1 cellular context compared by ENCODE assay signal in genomic region chr1:153946622-153947246, GRCh38.
TF ChIP-seq lines count a peak whose summit lies in the region.

TSS of gene DENND4B (minus strand) at chr1:153946718. CDS start at chr1:153944374, 2,344 bp downstream.

TF ChIP-seq in HepG2, 621 proteins besides CTCF, POLR2A, EP300 and RAD21 (continued from another document and continues in another):
- no peak for TF ChIP-seq GMEB2 (CRISPR knock-in tag; IDR thresholded peaks at IDR 0.05; ENCODE audit: low read depth)
- TF ChIP-seq ZNF782 (CRISPR knock-in tag; IDR thresholded peaks at IDR 0.05; ENCODE audit: borderline replicate concordance): no peak
- no peak for TF ChIP-seq MLX (CRISPR knock-in tag; IDR thresholded peaks at IDR 0.05)
- TF ChIP-seq, protein P1, sequence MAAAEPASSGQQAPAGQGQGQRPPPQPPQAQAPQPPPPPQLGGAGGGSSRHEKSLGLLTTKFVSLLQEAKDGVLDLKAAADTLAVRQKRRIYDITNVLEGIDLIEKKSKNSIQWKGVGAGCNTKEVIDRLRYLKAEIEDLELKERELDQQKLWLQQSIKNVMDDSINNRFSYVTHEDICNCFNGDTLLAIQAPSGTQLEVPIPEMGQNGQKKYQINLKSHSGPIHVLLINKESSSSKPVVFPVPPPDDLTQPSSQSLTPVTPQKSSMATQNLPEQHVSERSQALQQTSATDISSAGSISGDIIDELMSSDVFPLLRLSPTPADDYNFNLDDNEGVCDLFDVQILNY (CRISPR knock-in tag; conservative IDR thresholded peaks at IDR 0.05): no peak
- TF ChIP-seq RARG (CRISPR knock-in tag; IDR thresholded peaks at IDR 0.05; ENCODE audit: low read depth): no peak
- peak; percentile 45; the same call in 1 of the 2 replicates for TF ChIP-seq CBFB (CRISPR knock-in tag; IDR thresholded peaks at IDR 0.05)
- no peak for TF ChIP-seq ZNF558 (CRISPR knock-in tag; IDR thresholded peaks at IDR 0.05; ENCODE audit: borderline replicate concordance)
- TF ChIP-seq SKIL (CRISPR knock-in tag; IDR thresholded peaks at IDR 0.05; ENCODE audit: borderline replicate concordance): peak; percentile 62; the same call in 1 of the 2 replicates
- TF ChIP-seq ZNF781 (CRISPR knock-in tag; IDR thresholded peaks at IDR 0.05; ENCODE audit: borderline replicate concordance, not compliant biosample characterization): no peak
- TF ChIP-seq MIER2 (CRISPR knock-in tag; IDR thresholded peaks at IDR 0.05): no peak
- TF ChIP-seq MATR3 (CRISPR knock-in tag; IDR thresholded peaks at IDR 0.05): no peak
- peak; percentile 35; the same call in 1 of the 2 replicates for TF ChIP-seq HNF4A (CRISPR knock-in tag; IDR thresholded peaks at IDR 0.05)
- no peak for TF ChIP-seq FOXK2 (IDR thresholded peaks at IDR 0.05)
- TF ChIP-seq AHR (CRISPR knock-in tag; IDR thresholded peaks at IDR 0.05): no peak
- TF ChIP-seq, protein P2, sequence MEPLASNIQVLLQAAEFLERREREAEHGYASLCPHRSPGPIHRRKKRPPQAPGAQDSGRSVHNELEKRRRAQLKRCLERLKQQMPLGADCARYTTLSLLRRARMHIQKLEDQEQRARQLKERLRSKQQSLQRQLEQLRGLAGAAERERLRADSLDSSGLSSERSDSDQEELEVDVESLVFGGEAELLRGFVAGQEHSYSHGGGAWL (CRISPR knock-in tag; IDR thresholded peaks at IDR 0.05): peak; percentile 37; the same call in 1 of the 2 replicates
- TF ChIP-seq SAFB2 (CRISPR knock-in tag; IDR thresholded peaks at IDR 0.05; ENCODE audit: borderline replicate concordance, low read depth): no peak
- 0 out of 2 replicates have a peak, but pooled peaks have one; percentile 24 for TF ChIP-seq REL (CRISPR knock-in tag; conservative IDR thresholded peaks at IDR 0.05)
- TF ChIP-seq DMAP1 (CRISPR knock-in tag; IDR thresholded peaks at IDR 0.05): peak; percentile 14
- TF ChIP-seq ZMAT5 (CRISPR knock-in tag; IDR thresholded peaks at IDR 0.05; ENCODE audit: borderline replicate concordance, low read depth): no peak
- no peak for TF ChIP-seq EZH2 (conservative IDR thresholded peaks at IDR 0.05; ENCODE audit: low read depth, low read length)
- TF ChIP-seq FLYWCH1 (CRISPR knock-in tag; IDR thresholded peaks at IDR 0.05): no peak
- TF ChIP-seq ZNF260 (CRISPR knock-in tag; IDR thresholded peaks at IDR 0.05; ENCODE audit: borderline replicate concordance, low read depth): no peak
- TF ChIP-seq, protein P3, sequence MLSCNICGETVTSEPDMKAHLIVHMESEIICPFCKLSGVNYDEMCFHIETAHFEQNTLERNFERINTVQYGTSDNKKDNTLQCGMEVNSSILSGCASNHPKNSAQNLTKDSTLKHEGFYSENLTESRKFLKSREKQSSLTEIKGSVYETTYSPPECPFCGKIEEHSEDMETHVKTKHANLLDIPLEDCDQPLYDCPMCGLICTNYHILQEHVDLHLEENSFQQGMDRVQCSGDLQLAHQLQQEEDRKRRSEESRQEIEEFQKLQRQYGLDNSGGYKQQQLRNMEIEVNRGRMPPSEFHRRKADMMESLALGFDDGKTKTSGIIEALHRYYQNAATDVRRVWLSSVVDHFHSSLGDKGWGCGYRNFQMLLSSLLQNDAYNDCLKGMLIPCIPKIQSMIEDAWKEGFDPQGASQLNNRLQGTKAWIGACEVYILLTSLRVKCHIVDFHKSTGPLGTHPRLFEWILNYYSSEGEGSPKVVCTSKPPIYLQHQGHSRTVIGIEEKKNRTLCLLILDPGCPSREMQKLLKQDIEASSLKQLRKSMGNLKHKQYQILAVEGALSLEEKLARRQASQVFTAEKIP (CRISPR knock-in tag; IDR thresholded peaks at IDR 0.05; ENCODE audit: borderline replicate concordance): no peak
- peak; percentile 75; the same call in 1 of the 2 replicates for TF ChIP-seq IRF2 (CRISPR knock-in tag; IDR thresholded peaks at IDR 0.05)
- no peak for TF ChIP-seq MLLT10 (CRISPR knock-in tag; IDR thresholded peaks at IDR 0.05)
- peak; percentile 66; the same call in 1 of the 2 replicates for TF ChIP-seq ZNF816 (CRISPR knock-in tag; IDR thresholded peaks at IDR 0.05; ENCODE audit: borderline replicate concordance)
- no peak for TF ChIP-seq BCL6 (CRISPR knock-in tag; IDR thresholded peaks at IDR 0.05)
- TF ChIP-seq MAF1 (CRISPR knock-in tag; IDR thresholded peaks at IDR 0.05; ENCODE audit: borderline replicate concordance): no peak
- TF ChIP-seq NFE2L1 (CRISPR knock-in tag; IDR thresholded peaks at IDR 0.05; ENCODE audit: borderline replicate concordance): no peak
- TF ChIP-seq NBN (conservative IDR thresholded peaks at IDR 0.05): no peak
- peak; percentile 70; the same call in 1 of the 2 replicates for TF ChIP-seq ZZZ3 (CRISPR knock-in tag; IDR thresholded peaks at IDR 0.05; ENCODE audit: borderline replicate concordance)
- no peak for TF ChIP-seq MXD4 (CRISPR knock-in tag; IDR thresholded peaks at IDR 0.05)
- no peak for TF ChIP-seq CC2D1A (CRISPR knock-in tag; IDR thresholded peaks at IDR 0.05)
- no peak for TF ChIP-seq ZFAT (CRISPR knock-in tag; conservative IDR thresholded peaks at IDR 0.05)
- TF ChIP-seq ZMYM4 (CRISPR knock-in tag; IDR thresholded peaks at IDR 0.05): peak; percentile 72
- peak; percentile 75; the same call in 1 of the 2 replicates for TF ChIP-seq ZNF331 (CRISPR knock-in tag; IDR thresholded peaks at IDR 0.05)
- no peak for TF ChIP-seq CENPBD1 (CRISPR knock-in tag; IDR thresholded peaks at IDR 0.05; ENCODE audit: borderline replicate concordance, low read depth)
- no peak; the same call in 1 of the 2 replicates for TF ChIP-seq ZFP1 (CRISPR knock-in tag; IDR thresholded peaks at IDR 0.05)
- TF ChIP-seq FUBP1 (CRISPR knock-in tag; IDR thresholded peaks at IDR 0.05; ENCODE audit: borderline replicate concordance): no peak
- TF ChIP-seq SRSF4 (IDR thresholded peaks at IDR 0.05; ENCODE audit: low read depth, low read length, poor library complexity, severe bottlenecking): no peak
- no peak for TF ChIP-seq KDM6A (CRISPR knock-in tag; IDR thresholded peaks at IDR 0.05; ENCODE audit: low read depth)
- no peak for TF ChIP-seq ZNF382 (CRISPR knock-in tag; IDR thresholded peaks at IDR 0.05; ENCODE audit: borderline replicate concordance)
- no peak for TF ChIP-seq ZNF367 (CRISPR knock-in tag; IDR thresholded peaks at IDR 0.05; ENCODE audit: borderline replicate concordance)
- peak; percentile 33; the same call in 1 of the 2 replicates for TF ChIP-seq ZFY (CRISPR knock-in tag; IDR thresholded peaks at IDR 0.05)
- no peak for TF ChIP-seq REXO4 (CRISPR knock-in tag; IDR thresholded peaks at IDR 0.05; ENCODE audit: borderline replicate concordance)
- TF ChIP-seq, protein P4, sequence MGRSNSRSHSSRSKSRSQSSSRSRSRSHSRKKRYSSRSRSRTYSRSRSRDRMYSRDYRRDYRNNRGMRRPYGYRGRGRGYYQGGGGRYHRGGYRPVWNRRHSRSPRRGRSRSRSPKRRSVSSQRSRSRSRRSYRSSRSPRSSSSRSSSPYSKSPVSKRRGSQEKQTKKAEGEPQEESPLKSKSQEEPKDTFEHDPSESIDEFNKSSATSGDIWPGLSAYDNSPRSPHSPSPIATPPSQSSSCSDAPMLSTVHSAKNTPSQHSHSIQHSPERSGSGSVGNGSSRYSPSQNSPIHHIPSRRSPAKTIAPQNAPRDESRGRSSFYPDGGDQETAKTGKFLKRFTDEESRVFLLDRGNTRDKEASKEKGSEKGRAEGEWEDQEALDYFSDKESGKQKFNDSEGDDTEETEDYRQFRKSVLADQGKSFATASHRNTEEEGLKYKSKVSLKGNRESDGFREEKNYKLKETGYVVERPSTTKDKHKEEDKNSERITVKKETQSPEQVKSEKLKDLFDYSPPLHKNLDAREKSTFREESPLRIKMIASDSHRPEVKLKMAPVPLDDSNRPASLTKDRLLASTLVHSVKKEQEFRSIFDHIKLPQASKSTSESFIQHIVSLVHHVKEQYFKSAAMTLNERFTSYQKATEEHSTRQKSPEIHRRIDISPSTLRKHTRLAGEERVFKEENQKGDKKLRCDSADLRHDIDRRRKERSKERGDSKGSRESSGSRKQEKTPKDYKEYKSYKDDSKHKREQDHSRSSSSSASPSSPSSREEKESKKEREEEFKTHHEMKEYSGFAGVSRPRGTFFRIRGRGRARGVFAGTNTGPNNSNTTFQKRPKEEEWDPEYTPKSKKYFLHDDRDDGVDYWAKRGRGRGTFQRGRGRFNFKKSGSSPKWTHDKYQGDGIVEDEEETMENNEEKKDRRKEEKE (IDR thresholded peaks at IDR 0.05): no peak
- peak; percentile 45; the same call in 1 of the 2 replicates for TF ChIP-seq HOXA7 (CRISPR knock-in tag; IDR thresholded peaks at IDR 0.05)
- TF ChIP-seq MEIS2 (CRISPR knock-in tag; IDR thresholded peaks at IDR 0.05): no peak
- TF ChIP-seq ZFP90 (CRISPR knock-in tag; IDR thresholded peaks at IDR 0.05; ENCODE audit: borderline replicate concordance): peak; percentile 60; the same call in 1 of the 2 replicates
- peak; percentile 66 for TF ChIP-seq AGO1 (IDR thresholded peaks at IDR 0.05; ENCODE audit: low read depth, low read length, poor library complexity, severe bottlenecking)
- no peak for TF ChIP-seq ZNF24 (IDR thresholded peaks at IDR 0.05)
- TF ChIP-seq HNRNPLL (IDR thresholded peaks at IDR 0.05; ENCODE audit: low read depth, low read length, poor library complexity, severe bottlenecking): no peak
- TF ChIP-seq ATRX (CRISPR knock-in tag; IDR thresholded peaks at IDR 0.05; ENCODE audit: borderline replicate concordance): no peak
- TF ChIP-seq, protein P5, sequence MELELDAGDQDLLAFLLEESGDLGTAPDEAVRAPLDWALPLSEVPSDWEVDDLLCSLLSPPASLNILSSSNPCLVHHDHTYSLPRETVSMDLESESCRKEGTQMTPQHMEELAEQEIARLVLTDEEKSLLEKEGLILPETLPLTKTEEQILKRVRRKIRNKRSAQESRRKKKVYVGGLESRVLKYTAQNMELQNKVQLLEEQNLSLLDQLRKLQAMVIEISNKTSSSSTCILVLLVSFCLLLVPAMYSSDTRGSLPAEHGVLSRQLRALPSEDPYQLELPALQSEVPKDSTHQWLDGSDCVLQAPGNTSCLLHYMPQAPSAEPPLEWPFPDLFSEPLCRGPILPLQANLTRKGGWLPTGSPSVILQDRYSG (CRISPR knock-in tag; IDR thresholded peaks at IDR 0.05): no peak
- TF ChIP-seq PAF1 (CRISPR knock-in tag; IDR thresholded peaks at IDR 0.05): 0 out of 2 replicates have a peak, but pooled peaks have one; percentile 58
- TF ChIP-seq ZNF484 (CRISPR knock-in tag; IDR thresholded peaks at IDR 0.05; ENCODE audit: borderline replicate concordance, low read depth): no peak
- TF ChIP-seq FOXP1 (IDR thresholded peaks at IDR 0.05): no peak
- no peak for TF ChIP-seq FOXP1 (CRISPR knock-in tag; IDR thresholded peaks at IDR 0.05)
- no peak for TF ChIP-seq ASH2L (IDR thresholded peaks at IDR 0.05; ENCODE audit: insufficient read length, low read depth, low read length)
- peak; percentile 58; the same call in 1 of the 2 replicates for TF ChIP-seq ZNF543 (CRISPR knock-in tag; IDR thresholded peaks at IDR 0.05)
- 0 out of 2 replicates have a peak, but pooled peaks have one; percentile 20 for TF ChIP-seq MIXL1 (CRISPR knock-in tag; IDR thresholded peaks at IDR 0.05)
- no peak for TF ChIP-seq ZNF878 (CRISPR knock-in tag; IDR thresholded peaks at IDR 0.05)
- peak; percentile 58; the same call in 1 of the 2 replicates for TF ChIP-seq MTA1 (CRISPR knock-in tag; IDR thresholded peaks at IDR 0.05; ENCODE audit: borderline replicate concordance)
- TF ChIP-seq PHB2 (IDR thresholded peaks at IDR 0.05; ENCODE audit: partially characterized antibody): no peak
